ENCODE assay signal across 8 cellular contexts in the genomic region with DNA sequence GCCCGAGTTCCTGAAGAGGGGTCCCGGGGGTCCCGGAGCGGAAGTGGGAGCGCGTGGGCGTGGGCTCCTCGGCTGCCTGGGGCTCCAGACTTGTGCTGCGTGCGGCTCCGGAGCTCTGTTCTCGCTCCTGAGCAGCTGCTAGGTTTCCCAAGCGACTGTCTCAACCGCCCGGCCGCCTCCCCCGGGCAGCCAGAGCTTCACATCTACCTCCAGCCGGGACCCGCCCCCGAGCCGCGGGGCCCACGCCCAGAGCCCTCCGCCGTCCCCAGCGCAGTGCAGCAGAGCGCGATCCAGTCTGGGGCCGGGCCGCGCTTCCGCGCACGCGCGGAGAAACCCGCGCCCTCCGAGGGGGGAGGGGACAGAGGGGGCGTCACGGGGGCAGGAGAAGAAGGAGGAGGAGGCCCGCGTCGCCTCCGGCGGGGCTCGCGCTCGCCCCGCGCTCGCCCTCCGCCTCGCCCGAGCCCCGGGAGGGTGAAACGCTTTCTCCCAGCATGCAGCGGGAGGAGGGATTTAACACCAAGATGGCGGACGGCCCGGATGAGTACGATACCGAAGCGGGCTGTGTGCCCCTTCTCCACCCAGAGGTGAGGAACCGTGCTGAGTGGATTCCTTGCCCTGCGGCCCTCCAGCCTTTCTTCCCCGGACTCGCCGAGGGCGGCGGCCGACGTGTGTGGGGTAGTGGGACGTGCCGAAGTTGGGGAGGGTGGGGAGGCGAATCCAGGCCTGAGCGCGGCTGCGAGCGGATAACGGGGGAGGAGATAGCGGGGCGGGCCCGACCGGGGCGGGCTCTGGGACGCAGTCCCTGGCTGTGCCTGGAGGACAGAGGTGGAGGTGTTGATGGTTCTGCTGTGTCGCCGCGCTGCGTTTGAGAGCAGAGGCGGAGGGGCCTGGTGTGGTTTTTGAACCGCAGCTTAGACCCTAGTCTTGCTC. TPM values are rescaled to one million over a fixed set of nuclear protein-coding genes. Genes with fewer than 3 reads are reported as not detected.
A peak's percentile ranks its signal among the peaks of the same experiment; 100 is the strongest.
DNase-seq lines count a peak whose midpoint lies in the region; ATAC-seq and TF ChIP-seq lines count a peak whose summit lies in the region.

A gene with protein sequence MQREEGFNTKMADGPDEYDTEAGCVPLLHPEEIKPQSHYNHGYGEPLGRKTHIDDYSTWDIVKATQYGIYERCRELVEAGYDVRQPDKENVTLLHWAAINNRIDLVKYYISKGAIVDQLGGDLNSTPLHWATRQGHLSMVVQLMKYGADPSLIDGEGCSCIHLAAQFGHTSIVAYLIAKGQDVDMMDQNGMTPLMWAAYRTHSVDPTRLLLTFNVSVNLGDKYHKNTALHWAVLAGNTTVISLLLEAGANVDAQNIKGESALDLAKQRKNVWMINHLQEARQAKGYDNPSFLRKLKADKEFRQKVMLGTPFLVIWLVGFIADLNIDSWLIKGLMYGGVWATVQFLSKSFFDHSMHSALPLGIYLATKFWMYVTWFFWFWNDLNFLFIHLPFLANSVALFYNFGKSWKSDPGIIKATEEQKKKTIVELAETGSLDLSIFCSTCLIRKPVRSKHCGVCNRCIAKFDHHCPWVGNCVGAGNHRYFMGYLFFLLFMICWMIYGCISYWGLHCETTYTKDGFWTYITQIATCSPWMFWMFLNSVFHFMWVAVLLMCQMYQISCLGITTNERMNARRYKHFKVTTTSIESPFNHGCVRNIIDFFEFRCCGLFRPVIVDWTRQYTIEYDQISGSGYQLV (plus strand): TSS at position 370 of the 930 bp plus-strand sequence. CDS start 122 bp downstream, at position 492.

- H3K4me1 Mint-ChIP-seq in IgD-negative memory B cell: peaks cover 22 to 48% (median 36%) of the 10 kb centered on the region in 3 donors

- H3K4me3 ChIP-seq in epithelial cell of esophagus (ENCODE audit: low read length) (peak within 1 kb of the TSS; percentile 89), mononuclear cell (ENCODE audit: low read length) (peak within 1 kb of the TSS; percentile 66)

- peak; percentile 90 for ATAC-seq in GM21529 (IDR thresholded peaks at IDR 0.05; ENCODE audit: unreplicated experiment)

- no peaks in the 10 kb centered on the region for H3K27me3 Mint-ChIP-seq in IgD-negative memory B cell

- no peak for TF ChIP-seq CTCF in epithelial cell of esophagus (IDR thresholded peaks at IDR 0.05; ENCODE audit: insufficient read depth, low read depth, low read length, missing control alignments)

- H3K9me3 ChIP-seq in mononuclear cell (ENCODE audit: low read depth, low read length): no peaks in the 10 kb centered on the region

- H3K9me3 Mint-ChIP-seq in IgD-negative memory B cell: no peaks in the 10 kb centered on the region

- no peaks in the 10 kb centered on the region for H3K36me3 Mint-ChIP-seq in IgD-negative memory B cell

- no peaks in the 10 kb centered on the region for H3K27me3 ChIP-seq in mononuclear cell (ENCODE audit: insufficient read depth, low read length)

- peaks cover 41% of the 10 kb centered on the region for H3K4me1 ChIP-seq in mononuclear cell (ENCODE audit: insufficient read depth, low read length)

- H3K4me3 Mint-ChIP-seq in IgD-negative memory B cell: peak within 1 kb of the TSS; percentile 97 to 100 (median 98)

- peak within 1 kb of the TSS; percentile 98 to 99 (median 98) for H3K27ac Mint-ChIP-seq in IgD-negative memory B cell

- DNase-seq in DMS 273 treated with DMSO at 0.1 percent for 48 hours (lab: John Stamatoyannopoulos, UW): peak; percentile 81
- DNase-seq in OCI-M1 (lab: John Stamatoyannopoulos, UW): peak; percentile 96
- peak; percentile 88 for DNase-seq in activated T-cell treated with anti-CD3 and anti-CD28 coated beads for 24 hours (ENCODE audit: low read depth)
- peak; percentile 93 for DNase-seq in epithelial cell of esophagus (ENCODE audit: low read depth)
- DNase-seq in stimulated activated CD8-positive, alpha-beta memory T cell treated with anti-CD3 and anti-CD28 coated beads, Interleukin-2, amount 100 ng/mL, for 48 hours (ENCODE audit: low read depth in 2 of 2): peak; percentile 82

RNA-seq across cellular contexts. Expression of the gene that starts here (rescaled TPM):
- polyA plus RNA-seq in IgD-negative memory B cell: 10.4 TPM
- total RNA-seq in mononuclear cell: 75.5 TPM

Comparison
In these comparisons a context has a peak if more than half of its experiments do, and no peak if none do; other contexts are left out.
1. Peak in every context shown above with its lines: DNase-seq, ATAC-seq and H3K4me3 ChIP-seq.